ENCODE assay signal across 22 cellular contexts in the genomic region with DNA sequence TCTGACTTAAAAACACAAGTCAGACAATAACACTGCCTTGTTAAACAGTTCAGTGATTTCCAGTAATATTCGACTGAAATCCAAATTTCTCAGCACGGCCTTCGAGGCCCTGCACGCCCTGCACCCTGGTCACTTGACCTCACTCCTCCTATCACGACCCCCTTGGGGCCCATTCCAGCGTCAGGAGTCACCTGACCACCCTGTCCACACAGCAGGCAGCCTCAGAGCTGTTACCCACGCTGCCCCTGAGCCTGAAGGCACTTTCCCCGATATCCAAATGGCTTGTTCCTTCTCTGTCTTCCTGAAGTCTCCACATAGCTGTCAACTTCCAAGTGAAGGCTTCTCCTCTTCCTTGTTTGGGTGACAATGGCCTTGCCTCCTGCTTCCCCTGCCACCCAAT. TPM values are rescaled to one million over a fixed set of nuclear protein-coding genes. Genes with fewer than 3 reads are reported as not detected.
A peak's percentile ranks its signal among the peaks of the same experiment; 100 is the strongest.
DNase-seq lines count a peak whose midpoint lies in the region; ATAC-seq, FAIRE-seq and TF ChIP-seq lines count a peak whose summit lies in the region.
"Had no signal": no experiment of that assay in that cellular context is flagged by ENCODE, and none has a peak within 500 bp of the region (broad histone marks: within the 10 kb centered on the region; RNA-seq: fewer than 3 reads in every experiment).

No MANE protein-coding gene starts in this region.

- no peak for ATAC-seq in GM18870 (IDR thresholded peaks at IDR 0.05; ENCODE audit: unreplicated experiment)
- ATAC-seq: GM12878, HCT116 had no signal

- H4K20me1 ChIP-seq in neural cell (ENCODE audit: insufficient read depth): no peaks in the 10 kb centered on the region
- H4K20me1 ChIP-seq: BLaER1 had no signal

- no peaks in the 10 kb centered on the region for H3F3A ChIP-seq in neural cell (ENCODE audit: insufficient read depth, low read length, poor library complexity, severe bottlenecking)

- no peak overlapping the region for H3K4me3 Mint-ChIP-seq in endodermal cell
- H3K4me3 Mint-ChIP-seq: CD14-positive monocyte; CD4-positive, alpha-beta memory T cell; HFFc6 had no signal

- H3K9ac ChIP-seq in endodermal cell (ENCODE audit: extremely low read depth, low read length, poor library complexity, severe bottlenecking) (no peak overlapping the region), neural cell (ENCODE audit: low read length) (no peak overlapping the region)
- H3K9ac ChIP-seq: BLaER1, GM23248 had no signal

- TF ChIP-seq CTCF in endodermal cell (conservative IDR thresholded peaks at IDR 0.05) (no peak), neural cell (IDR thresholded peaks at IDR 0.05; ENCODE audit: poor library complexity, severe bottlenecking) (no peak)

- TF ChIP-seq RAD21 in neural cell (conservative IDR thresholded peaks at IDR 0.05): no peak

- H3K4me1 Mint-ChIP-seq in endodermal cell: no peaks in the 10 kb centered on the region
- H3K4me1 Mint-ChIP-seq: CD14-positive monocyte; CD4-positive, alpha-beta memory T cell had no signal

- H3K79me2 ChIP-seq in neural cell (replicated peaks; ENCODE audit: insufficient read depth, low read length): no peaks in the 10 kb centered on the region

- no peak overlapping the region for H2AFZ ChIP-seq in neural cell (ENCODE audit: low read depth, low read length)
- H2AFZ ChIP-seq: GM23248 had no signal

- peaks cover 3% of the 10 kb centered on the region for H3K27me3 Mint-ChIP-seq in endodermal cell (ENCODE audit: insufficient read depth)

- H3K9me3 ChIP-seq in endodermal cell (ENCODE audit: control insufficient read depth, low read length) (no peaks in the 10 kb centered on the region), neural cell (ENCODE audit: low read length) (no peaks in the 10 kb centered on the region)
- H3K9me3 ChIP-seq: BLaER1 had no signal

- DNase-seq in activated effector memory CD4-positive, alpha-beta T cell treated with anti-CD3 and anti-CD28 coated beads, Interleukin-2, amount 50 U/mL, for 16 hours: peak; percentile 44
- DNase-seq in activated effector memory CD4-positive, alpha-beta T cell treated with Interleukin-2 at 50 U/mL for 16 hours: no peak
- DNase-seq in endodermal cell: peak; percentile 22
- no peak for DNase-seq in LoVo (ENCODE audit: low spot score)
- no peak for DNase-seq in GM12892 (ENCODE audit: insufficient read length)
- DNase-seq: 8988T; CD4-positive, alpha-beta memory T cell; DMS153; DND-41; EL; GM23248; HFFc6 had no signal

- H3K9me2 ChIP-seq in neural cell (ENCODE audit: insufficient read depth, low read length): no peaks in the 10 kb centered on the region

- H3K4me3 ChIP-seq in endodermal cell (ENCODE audit: low read length): no peak overlapping the region
- no peak overlapping the region for H3K4me3 ChIP-seq in neural cell (ENCODE audit: low read length)
- H3K4me3 ChIP-seq: BLaER1, GM12878, GM23248 had no signal

- H3K9me3 Mint-ChIP-seq in endodermal cell: no peaks in the 10 kb centered on the region
- H3K9me3 Mint-ChIP-seq: CD4-positive, alpha-beta memory T cell had no signal

- H3K27ac ChIP-seq in endodermal cell (ENCODE audit: low read depth, low read length) (no peak overlapping the region), neural cell (ENCODE audit: low read length) (peak overlapping the region; percentile 38)
- H3K27ac ChIP-seq: BLaER1, GM23248, HL-60 had no signal

- no peaks in the 10 kb centered on the region for H3K36me3 Mint-ChIP-seq in endodermal cell (ENCODE audit: low read depth)
- H3K36me3 Mint-ChIP-seq: CD14-positive monocyte; CD4-positive, alpha-beta memory T cell had no signal

- TF ChIP-seq POLR2A in GM12892 (IDR thresholded peaks at IDR 0.05; ENCODE audit: low read depth, low read length): no peak

- no peak overlapping the region for H3K27ac Mint-ChIP-seq in endodermal cell
- H3K27ac Mint-ChIP-seq: CD14-positive monocyte; CD4-positive, alpha-beta memory T cell; HFFc6 had no signal

- no peak for FAIRE-seq in GM12892 (lab: Jason Lieb, UNC)
- FAIRE-seq: GM12878, H54 had no signal

- no peak overlapping the region for H3K4me2 ChIP-seq in neural cell (ENCODE audit: low read length)
- H3K4me2 ChIP-seq: BLaER1 had no signal

- TF ChIP-seq EP300 in neural cell (conservative IDR thresholded peaks at IDR 0.05; ENCODE audit: poor library complexity, severe bottlenecking): no peak

- H3K4me1 ChIP-seq in endodermal cell (ENCODE audit: control insufficient read depth, insufficient read depth, low read length): no peaks in the 10 kb centered on the region
- H3K4me1 ChIP-seq: BLaER1 had no signal

- H3K36me3 ChIP-seq in endodermal cell (ENCODE audit: control insufficient read depth, insufficient read depth, low read length) (no peaks in the 10 kb centered on the region), neural cell (ENCODE audit: insufficient read depth, low read length) (no peaks in the 10 kb centered on the region)
- H3K36me3 ChIP-seq: BLaER1 had no signal

- WGBS in endodermal cell (ENCODE audit: insufficient coverage in 1 of 2, insufficient read length in 1 of 2), 2 experiments: 84 to 87% methylated on average over 8 of the region's 8 CpGs

- H3K27me3 ChIP-seq in endodermal cell (ENCODE audit: control insufficient read depth, insufficient read depth, low read length, poor library complexity, severe bottlenecking) (no peaks in the 10 kb centered on the region), neural cell (ENCODE audit: insufficient read depth, low read depth, low read length) (no peaks in the 10 kb centered on the region)
- H3K27me3 ChIP-seq: BLaER1 had no signal

TF ChIP-seq in neural cell, 6 proteins besides CTCF, POLR2A, EP300 and RAD21:
- TF ChIP-seq MXI1 (conservative IDR thresholded peaks at IDR 0.05; ENCODE audit: poor library complexity, severe bottlenecking): no peak
- TF ChIP-seq, protein P1, sequence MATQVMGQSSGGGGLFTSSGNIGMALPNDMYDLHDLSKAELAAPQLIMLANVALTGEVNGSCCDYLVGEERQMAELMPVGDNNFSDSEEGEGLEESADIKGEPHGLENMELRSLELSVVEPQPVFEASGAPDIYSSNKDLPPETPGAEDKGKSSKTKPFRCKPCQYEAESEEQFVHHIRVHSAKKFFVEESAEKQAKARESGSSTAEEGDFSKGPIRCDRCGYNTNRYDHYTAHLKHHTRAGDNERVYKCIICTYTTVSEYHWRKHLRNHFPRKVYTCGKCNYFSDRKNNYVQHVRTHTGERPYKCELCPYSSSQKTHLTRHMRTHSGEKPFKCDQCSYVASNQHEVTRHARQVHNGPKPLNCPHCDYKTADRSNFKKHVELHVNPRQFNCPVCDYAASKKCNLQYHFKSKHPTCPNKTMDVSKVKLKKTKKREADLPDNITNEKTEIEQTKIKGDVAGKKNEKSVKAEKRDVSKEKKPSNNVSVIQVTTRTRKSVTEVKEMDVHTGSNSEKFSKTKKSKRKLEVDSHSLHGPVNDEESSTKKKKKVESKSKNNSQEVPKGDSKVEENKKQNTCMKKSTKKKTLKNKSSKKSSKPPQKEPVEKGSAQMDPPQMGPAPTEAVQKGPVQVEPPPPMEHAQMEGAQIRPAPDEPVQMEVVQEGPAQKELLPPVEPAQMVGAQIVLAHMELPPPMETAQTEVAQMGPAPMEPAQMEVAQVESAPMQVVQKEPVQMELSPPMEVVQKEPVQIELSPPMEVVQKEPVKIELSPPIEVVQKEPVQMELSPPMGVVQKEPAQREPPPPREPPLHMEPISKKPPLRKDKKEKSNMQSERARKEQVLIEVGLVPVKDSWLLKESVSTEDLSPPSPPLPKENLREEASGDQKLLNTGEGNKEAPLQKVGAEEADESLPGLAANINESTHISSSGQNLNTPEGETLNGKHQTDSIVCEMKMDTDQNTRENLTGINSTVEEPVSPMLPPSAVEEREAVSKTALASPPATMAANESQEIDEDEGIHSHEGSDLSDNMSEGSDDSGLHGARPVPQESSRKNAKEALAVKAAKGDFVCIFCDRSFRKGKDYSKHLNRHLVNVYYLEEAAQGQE (IDR thresholded peaks at IDR 0.05; ENCODE audit: borderline replicate concordance): no peak
- TF ChIP-seq SMC3 (conservative IDR thresholded peaks at IDR 0.05; ENCODE audit: poor library complexity): no peak
- TF ChIP-seq EZH2 (IDR thresholded peaks at IDR 0.05; ENCODE audit: borderline replicate concordance, insufficient read depth, low read length, poor library complexity, severe bottlenecking): no peak
- TF ChIP-seq POLR2AphosphoS5 (IDR thresholded peaks at IDR 0.05): no peak
- TF ChIP-seq TAF1 (IDR thresholded peaks at IDR 0.05; ENCODE audit: low read depth): no peak

RNA-seq across cellular contexts. Expression of gene SMOC2, which starts 33.1 kb away (rescaled TPM):
- total RNA-seq in endodermal cell: under 1 TPM in 1 of 2 donors, not detected in 1; 0.20 TPM
- 1.7 TPM for polyA plus RNA-seq in endodermal cell (2013, experiment 1 of 2)
- 0.91 TPM for polyA plus RNA-seq in endodermal cell (2013, experiment 2 of 2)
- 0.50 and 1.2 TPM in 2 replicates for polyA plus RNA-seq in neural cell
- polyA minus RNA-seq in neural cell: 0.23 and 0.24 TPM in 2 replicates
- not detected for polyA plus RNA-seq in GM12892 (2012; ENCODE audit: missing spikeins)
- total RNA-seq: CD4-positive, alpha-beta memory T cell; GM23248; HFFc6; HT1080 had no signal
- polyA plus RNA-seq: AG04450; CD14-positive monocyte; CD4-positive, alpha-beta memory T cell; GM23248 had no signal

Comparison
In these comparisons a context has a peak if more than half of its experiments do, and no peak if none do; other contexts are left out.
1. DNase-seq: peak in activated effector memory CD4-positive, alpha-beta T cell treated with anti-CD3 and anti-CD28 coated beads, Interleukin-2, amount 50 U/mL, for 16 hours (single experiment) and endodermal cell (single experiment); none in activated effector memory CD4-positive, alpha-beta T cell treated with Interleukin-2 at 50 U/mL for 16 hours (single experiment), LoVo (single experiment) and GM12892 (single experiment).